ENCODE assay signal across 1 cellular context in genomic region chr15:48646364-48646763, GRCh38.
TF ChIP-seq lines count a peak whose summit lies in the region.

No MANE protein-coding gene starts in this region.

TF ChIP-seq in GM12878, 131 proteins besides CTCF, POLR2A, EP300 and RAD21:
- TF ChIP-seq ZNF592 (IDR thresholded peaks at IDR 0.05) (no peak), KLF5 (IDR thresholded peaks at IDR 0.05; ENCODE audit: partially characterized antibody) (no peak), IKZF1 (conservative IDR thresholded peaks at IDR 0.05) (no peak), RELA (IDR thresholded peaks at IDR 0.05; ENCODE audit: borderline replicate concordance, partially characterized antibody) (no peak), HDAC2 (IDR thresholded peaks at IDR 0.05) (no peak), ETV6 (conservative IDR thresholded peaks at IDR 0.05 in 1 of 2, IDR thresholded peaks at IDR 0.05 in 1 of 2; ENCODE audit: borderline replicate concordance in 1 of 2, low read depth in 1 of 2) (no peak), ZZZ3 (IDR thresholded peaks at IDR 0.05; ENCODE audit: control insufficient read depth, insufficient read length, low read depth) (no peak), ZNF622 (IDR thresholded peaks at IDR 0.05) (no peak), FOS (IDR thresholded peaks at IDR 0.05; ENCODE audit: borderline replicate concordance, extremely low read depth, insufficient read length) (no peak)
